In the genomic region with DNA sequence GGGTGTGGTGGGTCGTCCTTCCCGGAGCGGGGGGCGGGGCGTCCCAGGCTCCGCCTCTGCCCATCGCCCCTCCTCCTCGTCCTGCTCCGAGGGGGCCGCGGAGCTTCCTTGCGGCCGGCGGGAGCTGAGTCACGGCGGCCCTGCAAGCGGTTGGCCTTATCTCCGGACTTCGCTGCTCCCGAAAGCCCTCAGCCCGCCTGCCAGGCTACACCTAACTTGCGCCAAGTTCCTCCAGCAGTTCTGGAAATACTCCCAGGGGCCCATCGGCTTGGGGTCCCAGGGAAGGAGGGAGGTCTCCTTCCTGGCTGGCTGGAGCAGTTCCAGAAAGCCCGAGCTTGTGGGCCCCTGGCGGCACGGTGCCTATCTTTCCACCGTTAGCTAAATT, we compare ENCODE assay signal across 8 cellular contexts. TPM values are rescaled to one million over a fixed set of nuclear protein-coding genes. Genes with fewer than 3 reads are reported as not detected.
DNase-seq lines count a peak whose midpoint lies in the region; ATAC-seq and TF ChIP-seq lines count a peak whose summit lies in the region.

No MANE protein-coding gene starts in this region.

- TF ChIP-seq CTCF in C4-2B (conservative IDR thresholded peaks at IDR 0.05) (no peak), OCI-LY3 (IDR thresholded peaks at IDR 0.05; ENCODE audit: low read depth, low read length) (no peak), stomach (IDR thresholded peaks at IDR 0.05) (no peak)

- H3K27ac Mint-ChIP-seq in activated T-helper 1 cell treated with anti-CD3 and anti-CD28 coated beads, Interleukin-12 subunit alpha, Interleukin-12 subunit beta, Interleukin-2, Interleukin-4 antibody, amounts not matched to agents 30 ng/mL and 10 ng/mL and 1 ng/mL, durations not matched to agents 14 hours and 24 hours and 36 hours, result peak overlapping the region; percentile 68

- H3K36me3 ChIP-seq in OCI-LY3 (replicated peaks; ENCODE audit: low read depth, low read length), result no peaks in the 10 kb centered on the region
- H3K36me3 ChIP-seq in stomach, result no peaks in the 10 kb centered on the region

- H3K4me3 ChIP-seq in OCI-LY3 (ENCODE audit: low read length) (peak overlapping the region; percentile 96), stomach (peak overlapping the region; percentile 36 to 54 (median 50))

- H3K9ac ChIP-seq in OCI-LY3 (ENCODE audit: low read length), result peak overlapping the region; percentile 90

- H3K79me2 ChIP-seq in OCI-LY3 (ENCODE audit: low read length), result no peaks in the 10 kb centered on the region

- H3K9me3 Mint-ChIP-seq in activated T-helper 1 cell treated with anti-CD3 and anti-CD28 coated beads, Interleukin-12 subunit alpha, Interleukin-12 subunit beta, Interleukin-2, Interleukin-4 antibody, amounts not matched to agents 30 ng/mL and 10 ng/mL and 1 ng/mL, durations not matched to agents 14 hours and 24 hours and 36 hours, result no peaks in the 10 kb centered on the region

- ATAC-seq in HG03439 (IDR thresholded peaks at IDR 0.05; ENCODE audit: unreplicated experiment), result peak; percentile 80

- H3K4me1 Mint-ChIP-seq in activated T-helper 1 cell treated with anti-CD3 and anti-CD28 coated beads, Interleukin-12 subunit alpha, Interleukin-12 subunit beta, Interleukin-2, Interleukin-4 antibody, amounts not matched to agents 30 ng/mL and 10 ng/mL and 1 ng/mL, durations not matched to agents 14 hours and 24 hours and 36 hours (ENCODE audit: low read depth), result peaks cover 17% of the 10 kb centered on the region

- H3K4me1 ChIP-seq in OCI-LY3 (ENCODE audit: low read length) (peaks cover 15% of the 10 kb centered on the region), stomach (peaks cover 25 to 43% (median 30%) of the 10 kb centered on the region in 4 donors)

- H2AFZ ChIP-seq in OCI-LY3 (ENCODE audit: low read depth, low read length), result peak overlapping the region; percentile 90

- H4K20me1 ChIP-seq in OCI-LY3 (ENCODE audit: insufficient read depth, low read length), result no peaks in the 10 kb centered on the region

- H3K27ac ChIP-seq in C4-2B, result peak overlapping the region; percentile 89
- H3K27ac ChIP-seq in OCI-LY3 (ENCODE audit: low read length), result peak overlapping the region; percentile 53
- H3K27ac ChIP-seq in stomach, result peak overlapping the region; percentile 93 to 99 (median 95)

- no peak for TF ChIP-seq EP300 in stomach (IDR thresholded peaks at IDR 0.05)

- peak overlapping the region; percentile 98 for H3K4me2 ChIP-seq in OCI-LY3 (ENCODE audit: low read length)

- WGBS in stomach, 5 donors, result 0% methylated on average over 4 to 27 of the region's 27 CpGs

- TF ChIP-seq POLR2A in GM19193 (IDR thresholded peaks at IDR 0.05; ENCODE audit: extremely low read depth, insufficient read depth, insufficient read length), result peak; percentile 84
- no peak for TF ChIP-seq POLR2A in stomach (IDR thresholded peaks at IDR 0.05)

- no peaks in the 10 kb centered on the region for H3K36me3 Mint-ChIP-seq in activated T-helper 1 cell treated with anti-CD3 and anti-CD28 coated beads, Interleukin-12 subunit alpha, Interleukin-12 subunit beta, Interleukin-2, Interleukin-4 antibody, amounts not matched to agents 30 ng/mL and 10 ng/mL and 1 ng/mL, durations not matched to agents 14 hours and 24 hours and 36 hours (ENCODE audit: low read depth)

- H3K9me3 ChIP-seq in OCI-LY3 (ENCODE audit: insufficient read depth, low read length) (no peaks in the 10 kb centered on the region), stomach (no peaks in the 10 kb centered on the region)

- H3K4me3 Mint-ChIP-seq in activated T-helper 1 cell treated with anti-CD3 and anti-CD28 coated beads, Interleukin-12 subunit alpha, Interleukin-12 subunit beta, Interleukin-2, Interleukin-4 antibody, amounts not matched to agents 30 ng/mL and 10 ng/mL and 1 ng/mL, durations not matched to agents 14 hours and 24 hours and 36 hours, result peak overlapping the region; percentile 76

- H3K27me3 Mint-ChIP-seq in activated T-helper 1 cell treated with anti-CD3 and anti-CD28 coated beads, Interleukin-12 subunit alpha, Interleukin-12 subunit beta, Interleukin-2, Interleukin-4 antibody, amounts not matched to agents 30 ng/mL and 10 ng/mL and 1 ng/mL, durations not matched to agents 14 hours and 24 hours and 36 hours (ENCODE audit: insufficient read depth), result peaks cover 3% of the 10 kb centered on the region

- DNase-seq in activated T-helper 1 cell treated with anti-CD3 and anti-CD28 coated beads, Interleukin-12 subunit alpha, Interleukin-12 subunit beta, Interleukin-2, Interleukin-4 antibody, amounts not matched to agents 30 ng/mL and 10 ng/mL and 1 ng/mL, durations not matched to agents 14 hours and 24 hours and 36 hours (ENCODE audit: low spot score), result peak; percentile 53
- peak; percentile 91 for DNase-seq in fibroblast of gingiva (ENCODE audit: low read depth)
- DNase-seq in myocyte (ENCODE audit: low read depth), result peak; percentile 85
- DNase-seq in stomach, result peak; percentile 93

- intact Hi-C loops in activated T-helper 1 cell treated with anti-CD3 and anti-CD28 coated beads, Interleukin-12 subunit alpha, Interleukin-12 subunit beta, Interleukin-2, Interleukin-4 antibody, amounts not matched to agents 30 ng/mL and 10 ng/mL and 1 ng/mL, durations not matched to agents 14 hours and 24 hours and 36 hours (cut with micrococcal nuclease), result loop anchor here (1.0 to 5.0 kb wide), 3 partner anchors 37 to 58 kb away; a partner anchor contains a TSS
- intact Hi-C loops in stomach (cut with DNase I; ENCODE audit: low total_unique reads), result loop anchor here (10.0 kb wide), 1 partner anchor 59 kb away; a partner anchor contains a TSS

- H3K27me3 ChIP-seq in OCI-LY3 (ENCODE audit: low read depth, low read length), result no peaks in the 10 kb centered on the region
- no peaks in the 10 kb centered on the region for H3K27me3 ChIP-seq in stomach

RNA-seq across cellular contexts. Expression of a gene that starts 54.2 kb away (rescaled TPM):
- total RNA-seq in activated T-helper 1 cell treated with anti-CD3 and anti-CD28 coated beads, Interleukin-12 subunit alpha, Interleukin-12 subunit beta, Interleukin-2, Interleukin-4 antibody, amounts not matched to agents 30 ng/mL and 10 ng/mL and 1 ng/mL, durations not matched to agents 14 hours and 24 hours and 36 hours, result 33.6 and 35.6 TPM in 2 replicates
- total RNA-seq in myocyte (19.2 and 23.5 TPM in 2 replicates), stomach (10 to 100 TPM in 3 of 5 donors, 1 to 10 TPM in 2; 2.0 to 44.3 (median 22.2) TPM)
- 21.4 TPM for polyA plus RNA-seq in myocyte (2012)
- polyA plus RNA-seq in stomach, result 10 to 100 TPM; 32.1 to 49.7 (median 40.9) TPM

RNA-seq across cellular contexts. Expression of a gene that starts 59.6 kb away (rescaled TPM):
- 70.2 and 74.3 TPM in 2 replicates for total RNA-seq in activated T-helper 1 cell treated with anti-CD3 and anti-CD28 coated beads, Interleukin-12 subunit alpha, Interleukin-12 subunit beta, Interleukin-2, Interleukin-4 antibody, amounts not matched to agents 30 ng/mL and 10 ng/mL and 1 ng/mL, durations not matched to agents 14 hours and 24 hours and 36 hours
- total RNA-seq in myocyte (5.9 and 10.2 TPM in 2 replicates), stomach (100 to 1,000 TPM in 1 of 5 donors, 10 to 100 TPM in 4; 16.7 to 109 (median 47.3) TPM)
- 9.2 TPM for polyA plus RNA-seq in myocyte (2012)
- 10 to 100 TPM in 1 of 3 donors, 1 to 10 TPM in 2; 6.2 to 13.0 (median 6.6) TPM for polyA plus RNA-seq in stomach

Comparison
In these comparisons a context has a peak if more than half of its experiments do, and no peak if none do; other contexts are left out.
1. Peak in every context shown above with its lines: DNase-seq, ATAC-seq, H3K4me3 ChIP-seq and H3K27ac ChIP-seq.